In genomic region chr1:199373139-199373538, GRCh38 we compare ENCODE assay signal across 28 cellular contexts.
"Had no signal": no experiment of that assay in that cellular context is flagged by ENCODE, and none has a peak within 500 bp of the region (broad histone marks: within the 10 kb centered on the region; RNA-seq: fewer than 3 reads in every experiment).

No MANE protein-coding gene starts in this region.

- FAIRE-seq: endothelial cell of umbilical vein had no signal

- DNase-seq: activated CD4-positive, alpha-beta T cell treated with anti-CD3 and anti-CD28 coated beads for 4 hours; activated CD4-positive, alpha-beta T cell treated with anti-CD3 and anti-CD28 coated beads, Interleukin-2, amount 10 ng/mL, durations not matched to agents 7 days and 5 days; activated CD4-positive, alpha-beta T cell treated with anti-CD3 and anti-CD28 coated beads, Interleukin-2, amount 50 U/mL, for 48 hours; activated CD4-positive, CD25-positive, alpha-beta regulatory T cell; activated CD4-positive, CD25-positive, alpha-beta regulatory T cell treated with anti-CD3 and anti-CD28 coated beads, Interleukin-2, amount 50 U/mL, for 72 hours; activated CD8-positive, alpha-beta memory T cell treated with anti-CD3 and anti-CD28 coated beads, Interleukin-2, amount 50 U/mL, for 48 hours; activated effector memory CD4-positive, alpha-beta T cell treated with Interleukin-2 at 50 U/mL for 16 hours; activated gamma-delta T cell treated with Interleukin-2 at 50 U/mL for 16 hours; activated naive CD4-positive, alpha-beta T cell treated with anti-CD3 and anti-CD28 coated beads for 36 hours; activated T-cell treated with anti-CD3 and anti-CD28 coated beads for 4 hours; activated T-cell treated with anti-CD3 and anti-CD28 coated beads, Interleukin-2, amount 50 U/mL, for 24 hours; activated T-cell treated with anti-CD3 and anti-CD28 coated beads, Interleukin-2, amount 50 U/mL, for 72 hours; adrenal gland; amygdala; aorta; body of pancreas; caudate nucleus; cortex of kidney; dermis blood vessel endothelial cell; effector CD4-positive, alpha-beta T cell; effector memory CD8-positive, alpha-beta T cell; esophagus squamous epithelium; foreskin melanocyte; heart left ventricle; T-helper 2 cell had no signal

- H3K9me3 Mint-ChIP-seq: activated CD4-positive, alpha-beta T cell treated with anti-CD3 and anti-CD28 coated beads, Interleukin-2, amount 10 ng/mL, durations not matched to agents 7 days and 5 days; effector memory CD8-positive, alpha-beta T cell had no signal

- H3K27ac Mint-ChIP-seq: activated CD4-positive, alpha-beta T cell treated with anti-CD3 and anti-CD28 coated beads, Interleukin-2, amount 10 ng/mL, durations not matched to agents 7 days and 5 days; activated naive CD4-positive, alpha-beta T cell treated with anti-CD3 and anti-CD28 coated beads for 36 hours; activated naive CD4-positive, alpha-beta T cell treated with anti-CD3 and anti-CD28 coated beads, Interleukin-2, amount 50 U/mL, for 24 hours; activated T-cell treated with anti-CD3 and anti-CD28 coated beads, Interleukin-2, amount 50 U/mL, for 24 hours; activated T-cell treated with anti-CD3 and anti-CD28 coated beads, Interleukin-2, amount 50 U/mL, for 72 hours; effector memory CD8-positive, alpha-beta T cell had no signal

- H3K4me3 Mint-ChIP-seq: activated CD4-positive, alpha-beta T cell treated with anti-CD3 and anti-CD28 coated beads, Interleukin-2, amount 10 ng/mL, durations not matched to agents 7 days and 5 days; activated naive CD4-positive, alpha-beta T cell treated with anti-CD3 and anti-CD28 coated beads for 36 hours; activated naive CD4-positive, alpha-beta T cell treated with anti-CD3 and anti-CD28 coated beads, Interleukin-2, amount 50 U/mL, for 24 hours; activated T-cell treated with anti-CD3 and anti-CD28 coated beads, Interleukin-2, amount 50 U/mL, for 24 hours; activated T-cell treated with anti-CD3 and anti-CD28 coated beads, Interleukin-2, amount 50 U/mL, for 72 hours; effector memory CD8-positive, alpha-beta T cell had no signal

- H3K27me3 Mint-ChIP-seq: activated T-cell treated with anti-CD3 and anti-CD28 coated beads, Interleukin-2, amount 50 U/mL, for 24 hours had no signal

- ATAC-seq: activated T-cell treated with anti-CD3 and anti-CD28 coated beads, Interleukin-2, amount 50 U/mL, for 72 hours; body of pancreas; effector memory CD8-positive, alpha-beta T cell; gastroesophageal sphincter; heart left ventricle had no signal

- H3K4me1 Mint-ChIP-seq: activated CD4-positive, alpha-beta T cell treated with anti-CD3 and anti-CD28 coated beads, Interleukin-2, amount 10 ng/mL, durations not matched to agents 7 days and 5 days had no signal
